ENCODE assay signal across 1 cellular context in the genomic region with DNA sequence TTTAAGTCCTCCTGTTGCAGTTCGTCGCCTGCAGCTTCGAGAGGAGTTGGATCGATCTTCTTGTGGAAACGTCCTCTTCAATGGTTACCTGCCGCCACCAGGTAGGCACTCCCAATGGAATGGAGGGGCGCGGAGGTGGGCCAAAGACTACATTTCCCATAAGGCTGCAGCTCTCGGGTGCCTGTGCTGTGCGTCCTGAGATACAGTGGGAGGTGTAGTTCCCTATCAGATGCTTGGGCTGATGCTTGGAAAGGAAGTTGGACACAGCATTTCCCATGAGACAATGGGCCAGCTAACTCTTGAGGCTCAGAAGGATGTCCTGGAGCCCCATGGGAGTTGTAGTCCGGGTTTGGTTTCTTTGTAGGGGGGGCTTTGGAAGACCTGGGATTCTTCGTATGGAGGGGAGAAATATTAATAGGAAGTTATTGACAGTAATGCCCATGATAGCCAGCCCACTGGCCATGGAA.
TF ChIP-seq lines count a peak whose summit lies in the region.

No MANE protein-coding gene starts in this region.

TF ChIP-seq in K562, 482 proteins besides CTCF, POLR2A, EP300 and RAD21 (continued from another document and continues in another):
- TF ChIP-seq PRDM10 (IDR thresholded peaks at IDR 0.05; ENCODE audit: partially characterized antibody) (no peak), ZNF592 (IDR thresholded peaks at IDR 0.05) (peak; percentile 95), PHB (CRISPR knock-in tag; IDR thresholded peaks at IDR 0.05) (0 out of 2 replicates have a peak, but pooled peaks have one; percentile 30), KAT8 (IDR thresholded peaks at IDR 0.05; ENCODE audit: low read depth) (no peak), RCOR1 (IDR thresholded peaks at IDR 0.05; ENCODE audit: borderline replicate concordance in 1 of 2, low read depth in 2 of 2, low read length in 2 of 2) (peak in 1 of 2 experiments; percentile 50; a peak in 2 of 4 replicates), KLF13 (tag; IDR thresholded peaks at IDR 0.05; ENCODE audit: borderline replicate concordance, low read depth) (no peak), PBX2 (CRISPR knock-in tag; IDR thresholded peaks at IDR 0.05; ENCODE audit: low read depth) (no peak), PBX2 (tag; conservative IDR thresholded peaks at IDR 0.05; ENCODE audit: low read depth) (0 out of 2 replicates have a peak, but pooled peaks have one; percentile 6), ZNF324 (CRISPR knock-in tag; IDR thresholded peaks at IDR 0.05) (no peak), ZNF263 (CRISPR knock-in tag; IDR thresholded peaks at IDR 0.05; ENCODE audit: borderline replicate concordance) (no peak), PRMT5 (CRISPR knock-in tag; IDR thresholded peaks at IDR 0.05) (no peak), SAP30 (IDR thresholded peaks at IDR 0.05; ENCODE audit: borderline replicate concordance, insufficient read depth, low read depth, low read length, poor library complexity, severe bottlenecking) (no peak), ZNF668 (CRISPR knock-in tag; IDR thresholded peaks at IDR 0.05) (no peak), ZFPM2 (CRISPR knock-in tag; IDR thresholded peaks at IDR 0.05) (no peak), EZH2 (IDR thresholded peaks at IDR 0.05; ENCODE audit: borderline replicate concordance, low read depth, low read length) (no peak), HDAC2 (IDR thresholded peaks at IDR 0.05) (no peak), E4F1 (CRISPR knock-in tag; IDR thresholded peaks at IDR 0.05; ENCODE audit: borderline replicate concordance) (no peak), ZNF830 (CRISPR knock-in tag; IDR thresholded peaks at IDR 0.05) (no peak), POLR2H (tag; IDR thresholded peaks at IDR 0.05; ENCODE audit: low read depth) (no peak), MITF (IDR thresholded peaks at IDR 0.05) (no peak), GATA2 (CRISPR knock-in tag; IDR thresholded peaks at IDR 0.05) (peak; percentile 32; the same call in 1 of the 2 replicates), ZNF431 (CRISPR knock-in tag; IDR thresholded peaks at IDR 0.05) (no peak)
- TF ChIP-seq, protein P1, sequence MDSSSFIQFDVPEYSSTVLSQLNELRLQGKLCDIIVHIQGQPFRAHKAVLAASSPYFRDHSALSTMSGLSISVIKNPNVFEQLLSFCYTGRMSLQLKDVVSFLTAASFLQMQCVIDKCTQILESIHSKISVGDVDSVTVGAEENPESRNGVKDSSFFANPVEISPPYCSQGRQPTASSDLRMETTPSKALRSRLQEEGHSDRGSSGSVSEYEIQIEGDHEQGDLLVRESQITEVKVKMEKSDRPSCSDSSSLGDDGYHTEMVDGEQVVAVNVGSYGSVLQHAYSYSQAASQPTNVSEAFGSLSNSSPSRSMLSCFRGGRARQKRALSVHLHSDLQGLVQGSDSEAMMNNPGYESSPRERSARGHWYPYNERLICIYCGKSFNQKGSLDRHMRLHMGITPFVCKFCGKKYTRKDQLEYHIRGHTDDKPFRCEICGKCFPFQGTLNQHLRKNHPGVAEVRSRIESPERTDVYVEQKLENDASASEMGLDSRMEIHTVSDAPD (CRISPR knock-in tag; IDR thresholded peaks at IDR 0.05): no peak
- TF ChIP-seq, protein P2, sequence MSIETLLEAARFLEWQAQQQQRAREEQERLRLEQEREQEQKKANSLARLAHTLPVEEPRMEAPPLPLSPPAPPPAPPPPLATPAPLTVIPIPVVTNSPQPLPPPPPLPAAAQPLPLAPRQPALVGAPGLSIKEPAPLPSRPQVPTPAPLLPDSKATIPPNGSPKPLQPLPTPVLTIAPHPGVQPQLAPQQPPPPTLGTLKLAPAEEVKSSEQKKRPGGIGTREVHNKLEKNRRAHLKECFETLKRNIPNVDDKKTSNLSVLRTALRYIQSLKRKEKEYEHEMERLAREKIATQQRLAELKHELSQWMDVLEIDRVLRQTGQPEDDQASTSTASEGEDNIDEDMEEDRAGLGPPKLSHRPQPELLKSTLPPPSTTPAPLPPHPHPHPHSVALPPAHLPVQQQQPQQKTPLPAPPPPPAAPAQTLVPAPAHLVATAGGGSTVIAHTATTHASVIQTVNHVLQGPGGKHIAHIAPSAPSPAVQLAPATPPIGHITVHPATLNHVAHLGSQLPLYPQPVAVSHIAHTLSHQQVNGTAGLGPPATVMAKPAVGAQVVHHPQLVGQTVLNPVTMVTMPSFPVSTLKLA (conservative IDR thresholded peaks at IDR 0.05): peak; percentile 18 to 45; a peak in 2 of 4 replicates
- TF ChIP-seq, protein P3, sequence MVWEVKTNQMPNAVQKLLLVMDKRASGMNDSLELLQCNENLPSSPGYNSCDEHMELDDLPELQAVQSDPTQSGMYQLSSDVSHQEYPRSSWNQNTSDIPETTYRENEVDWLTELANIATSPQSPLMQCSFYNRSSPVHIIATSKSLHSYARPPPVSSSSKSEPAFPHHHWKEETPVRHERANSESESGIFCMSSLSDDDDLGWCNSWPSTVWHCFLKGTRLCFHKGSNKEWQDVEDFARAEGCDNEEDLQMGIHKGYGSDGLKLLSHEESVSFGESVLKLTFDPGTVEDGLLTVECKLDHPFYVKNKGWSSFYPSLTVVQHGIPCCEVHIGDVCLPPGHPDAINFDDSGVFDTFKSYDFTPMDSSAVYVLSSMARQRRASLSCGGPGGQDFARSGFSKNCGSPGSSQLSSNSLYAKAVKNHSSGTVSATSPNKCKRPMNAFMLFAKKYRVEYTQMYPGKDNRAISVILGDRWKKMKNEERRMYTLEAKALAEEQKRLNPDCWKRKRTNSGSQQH (CRISPR knock-in tag; IDR thresholded peaks at IDR 0.05): no peak
